Comparison of ENCODE assay signal across 26 cellular contexts in genomic region chr5:133849116-133849515, GRCh38.
A peak's percentile ranks its signal among the peaks of the same experiment; 100 is the strongest.
DNase-seq lines count a peak whose midpoint lies in the region; ATAC-seq, FAIRE-seq and TF ChIP-seq lines count a peak whose summit lies in the region.
"Had no signal": no experiment of that assay in that cellular context is flagged by ENCODE, and none has a peak within 500 bp of the region (broad histone marks: within the 10 kb centered on the region; RNA-seq: fewer than 3 reads in every experiment).

No MANE protein-coding gene starts in this region.

- no peak overlapping the region for H2AK5ac ChIP-seq in H9 (ENCODE audit: insufficient read length, low read length)

- H3K23me2 ChIP-seq in H9 (ENCODE audit: insufficient read length, low read depth, low read length, poor library complexity, severe bottlenecking) = no peaks in the 10 kb centered on the region

- H2AFZ ChIP-seq in H9 (ENCODE audit: low read length) = no peak overlapping the region
- H2AFZ ChIP-seq in HepG2 (ENCODE audit: low read length) = no peak overlapping the region
- H2AFZ ChIP-seq: GM23248 had no signal

- H4K5ac ChIP-seq in H9 (ENCODE audit: insufficient read length, low read depth, low read length) = no peak overlapping the region

- POLR2A ChIA-PET in HepG2 (lab: Yijun Ruan, JAX) = no interaction called here

- no peak overlapping the region for H4K91ac ChIP-seq in H9 (ENCODE audit: insufficient read length, low read depth, low read length)

- H3K79me2 ChIP-seq in H9 (ENCODE audit: insufficient read depth, low read length) (no peaks in the 10 kb centered on the region), HepG2 (ENCODE audit: insufficient read depth, low read length) (no peaks in the 10 kb centered on the region)

- no peaks in the 10 kb centered on the region for H4K20me1 ChIP-seq in H9 (ENCODE audit: control insufficient read depth, insufficient read depth, insufficient read length)
- H4K20me1 ChIP-seq in HepG2 (ENCODE audit: insufficient read depth, low read length) = no peaks in the 10 kb centered on the region

- peaks cover 0 to 5% of the 10 kb centered on the region in 2 experiments; a peak in 1 of 5 replicates for H3K9me3 Mint-ChIP-seq in H9
- H3K9me3 Mint-ChIP-seq: CD4-positive, alpha-beta memory T cell had no signal

- peak; percentile 53 for DNase-seq in activated effector memory CD4-positive, alpha-beta T cell treated with anti-CD3 and anti-CD28 coated beads, Interleukin-2, amount 50 U/mL, for 16 hours
- no peak for DNase-seq in activated effector memory CD4-positive, alpha-beta T cell treated with Interleukin-2 at 50 U/mL for 16 hours
- peak; percentile 14 for DNase-seq in H9
- peak; percentile 26 for DNase-seq in islet precursor cell
- peak; percentile 0 for DNase-seq in testis
- no peak for DNase-seq in HepG2 (ENCODE audit: low spot score)
- DNase-seq in NCI-H1417 treated with DMSO at 0.1 percent for 48 hours (lab: John Stamatoyannopoulos, UW) = no peak
- DNase-seq: Caco-2; CD4-positive, alpha-beta memory T cell; DMS 273 treated with DMSO at 0.1 percent for 48 hours; DMS79 treated with DMSO at 0.1 percent for 48 hours; GM23248; IMR-90; Karpas-422; MV-4-11; NCI-H1105 treated with DMSO at 0.1 percent for 48 hours; NCI-H1694; NCI-H2081; NCI-H2171; NCI-H524 treated with DMSO at 0.1 percent for 48 hours; NCI-H82 had no signal

- H3K14ac ChIP-seq in H9 (ENCODE audit: insufficient read depth, low read length) = no peak overlapping the region

- no peak overlapping the region for H2BK12ac ChIP-seq in H9 (ENCODE audit: insufficient read length, low read depth, low read length)

- no peak overlapping the region for H4K8ac ChIP-seq in H9 (replicated peaks; ENCODE audit: insufficient read length, low read depth, low read length)

- H3K56ac ChIP-seq in H9 (ENCODE audit: insufficient read length, low read depth, low read length) = no peak overlapping the region

- H2BK5ac ChIP-seq in H9 (ENCODE audit: insufficient read length, low read length) = no peak overlapping the region

- H3K27ac Mint-ChIP-seq in H9 = no peak overlapping the region
- H3K27ac Mint-ChIP-seq: CD4-positive, alpha-beta memory T cell had no signal

- TF ChIP-seq POLR2A in testis (IDR thresholded peaks at IDR 0.05) = no peak
- TF ChIP-seq POLR2A in HepG2 (IDR thresholded peaks at IDR 0.05; ENCODE audit: insufficient read depth in 1 of 2, low read depth in 2 of 2, low read length in 2 of 2) = no peak

- no peak overlapping the region for H3T11ph ChIP-seq in H9 (ENCODE audit: low read length)

- CTCF ChIA-PET in HepG2 (lab: Yijun Ruan, JAX; ENCODE audit: low intra/inter-chr PET ratio, low total read pairs) = no interaction called here

- BruUV-seq in HepG2 (replicated peaks; lab: Mats Ljungman, UMichigan) = no TSS peak

- no peaks in the 10 kb centered on the region for H3K36me3 ChIP-seq in testis (ENCODE audit: low read depth, missing control alignments)
- H3K36me3 ChIP-seq in HepG2 (replicated peaks in 1 of 2; ENCODE audit: control insufficient read depth in 1 of 2, insufficient read depth in 2 of 2, low read length in 2 of 2) = no peaks in the 10 kb centered on the region
- H3K36me3 ChIP-seq: HAP-1, SJSA1 had no signal

- no peak overlapping the region for H3K4me3 Mint-ChIP-seq in H9

- intact Hi-C loops in testis (cut with DNase I; ENCODE audit: low total_unique reads) = no loop called here
- intact Hi-C loops in HepG2 (cut with micrococcal nuclease; ENCODE audit: unreplicated experiment) = no loop called here

- H3K36me3 Mint-ChIP-seq in H9 (ENCODE audit: insufficient read depth in 1 of 3, low read depth in 3 of 3) = no peaks in the 10 kb centered on the region
- H3K36me3 Mint-ChIP-seq: CD4-positive, alpha-beta memory T cell had no signal

- no peak overlapping the region for H3K18ac ChIP-seq in H9 (ENCODE audit: insufficient read length, low read depth, low read length)

- no peak for TF ChIP-seq RAD21 in HepG2 (CRISPR knock-in tag; IDR thresholded peaks at IDR 0.05)

- FAIRE-seq in HepG2 (lab: Jason Lieb, UNC) = no peak
- FAIRE-seq: GM12878, HTR-8/SVneo had no signal

- H3K9ac ChIP-seq in H9 (ENCODE audit: extremely low read depth, insufficient read length, low read length) (no peak overlapping the region), HepG2 (ENCODE audit: insufficient read depth, low read depth, low read length) (no peak overlapping the region)
- H3K9ac ChIP-seq: GM23248 had no signal

- H3K27ac ChIP-seq in H9 (ENCODE audit: insufficient read length, low read depth, low read length) (no peak overlapping the region), testis (no peak overlapping the region), HepG2 (ENCODE audit: extremely low read length, insufficient read depth, low read length) (no peak overlapping the region)
- H3K27ac ChIP-seq: GM23248, SJSA1 had no signal

- H2BK15ac ChIP-seq in H9 (ENCODE audit: low read depth, low read length) = no peak overlapping the region

- ATAC-seq in HepG2 = no peak
- ATAC-seq: GM12878, Panc1 had no signal

- no peak overlapping the region for H3K23ac ChIP-seq in H9 (ENCODE audit: insufficient read length, low read depth, low read length)

- H2BK20ac ChIP-seq in H9 (ENCODE audit: low read depth, low read length, poor library complexity, severe bottlenecking) = no peak overlapping the region

- H3K4ac ChIP-seq in H9 (ENCODE audit: low read depth, low read length) = no peak overlapping the region

- no peaks in the 10 kb centered on the region for H3K27me3 ChIP-seq in H9 (ENCODE audit: insufficient read depth, low read length)
- no peaks in the 10 kb centered on the region for H3K27me3 ChIP-seq in testis
- H3K27me3 ChIP-seq in HepG2 (ENCODE audit: control insufficient read depth in 1 of 2, insufficient read depth in 2 of 2, low read length in 2 of 2) = 0 out of 5 replicates have a peak, but pooled peaks cover 0 to 4% of the 10 kb centered on the region in 2 experiments

- peaks cover 6% of the 10 kb centered on the region for H3K27me3 Mint-ChIP-seq in H9 (ENCODE audit: low read depth)

- in situ Hi-C loops in HepG2 (cut with HindIII; ENCODE audit: extremely low pct_ligation_motif_present, low pct_unique_long_range_greater_than_20kb) = no loop called here

- H3K79me1 ChIP-seq in H9 (ENCODE audit: insufficient read depth, low read depth, low read length, poor library complexity, severe bottlenecking) = no peaks in the 10 kb centered on the region

- TF ChIP-seq CTCF in H9 (conservative IDR thresholded peaks at IDR 0.05) (no peak), testis (IDR thresholded peaks at IDR 0.05) (no peak), HepG2 (CRISPR knock-in tag; IDR thresholded peaks at IDR 0.05) (no peak)

- no CpG with 5 or more reads among the region's 8 CpGs for WGBS in H9 (ENCODE audit: extremely low coverage, insufficient read length, low lambda C conversion rate)
- WGBS in testis, 2 donors = 72 to 76% methylated on average over 2 to 8 of the region's 8 CpGs
- WGBS in HepG2 (ENCODE audit: low lambda C conversion rate) = 49% methylated on average over 5 of the region's 8 CpGs

- no peak overlapping the region for H2BK120ac ChIP-seq in H9 (ENCODE audit: low read depth, low read length, poor library complexity, severe bottlenecking)

- H3K4me1 ChIP-seq in H9 (ENCODE audit: insufficient read depth, low read length) (no peaks in the 10 kb centered on the region; the same call in 1 of the 2 replicates), testis (no peaks in the 10 kb centered on the region), HepG2 (ENCODE audit: insufficient read depth, low read length) (no peaks in the 10 kb centered on the region)
- H3K4me1 ChIP-seq: Caco-2, HAP-1, SJSA1 had no signal

- H3K9me3 ChIP-seq in H9 (ENCODE audit: control insufficient read depth, low read depth, low read length) = no peaks in the 10 kb centered on the region
- no peaks in the 10 kb centered on the region for H3K9me3 ChIP-seq in testis
- no peaks in the 10 kb centered on the region for H3K9me3 ChIP-seq in HepG2 (ENCODE audit: low read length)
- H3K9me3 ChIP-seq: Caco-2, HAP-1, SJSA1 had no signal

- peaks cover 11 to 15% of the 10 kb centered on the region in 2 experiments for H3K4me1 Mint-ChIP-seq in H9

- TF ChIP-seq EP300 in HepG2 (IDR thresholded peaks at IDR 0.05; ENCODE audit: low read depth in 2 of 2, low read length in 2 of 2) (no peak), HepG2 (CRISPR knock-in tag; IDR thresholded peaks at IDR 0.05; ENCODE audit: borderline replicate concordance) (no peak)

- H3K4me3 ChIP-seq in testis (no peak overlapping the region), HepG2 (replicated peaks in 1 of 3; ENCODE audit: insufficient read depth in 1 of 3, low read depth in 2 of 3, low read length in 3 of 3) (no peak overlapping the region)
- H3K4me3 ChIP-seq: GM12878, GM23248, HAP-1, SJSA1 had no signal

- H3K4me2 ChIP-seq in H9 (ENCODE audit: insufficient read depth, insufficient read length, low read length) (no peak overlapping the region), HepG2 (ENCODE audit: low read depth, low read length) (no peak overlapping the region)

TF ChIP-seq in HepG2, 621 proteins besides CTCF, POLR2A, EP300 and RAD21:
- TF ChIP-seq ZNF775 (CRISPR knock-in tag; IDR thresholded peaks at IDR 0.05; ENCODE audit: borderline replicate concordance) = no peak
- TF ChIP-seq MXD4 (CRISPR knock-in tag; IDR thresholded peaks at IDR 0.05) = no peak
- no peak for TF ChIP-seq MBD4 (IDR thresholded peaks at IDR 0.05; ENCODE audit: borderline replicate concordance, low read length)
- no peak for TF ChIP-seq HMGA1 (CRISPR knock-in tag; conservative IDR thresholded peaks at IDR 0.05)
- TF ChIP-seq REPIN1 (CRISPR knock-in tag; IDR thresholded peaks at IDR 0.05; ENCODE audit: borderline replicate concordance, low read depth) = no peak
- TF ChIP-seq ZNF713 (CRISPR knock-in tag; IDR thresholded peaks at IDR 0.05) = no peak
- TF ChIP-seq ZNF740 (CRISPR knock-in tag; IDR thresholded peaks at IDR 0.05) = no peak
- no peak for TF ChIP-seq ZNF101 (CRISPR knock-in tag; IDR thresholded peaks at IDR 0.05; ENCODE audit: borderline replicate concordance, low read depth)
- no peak for TF ChIP-seq TRAFD1 (CRISPR knock-in tag; IDR thresholded peaks at IDR 0.05; ENCODE audit: borderline replicate concordance)

Comparison
In these comparisons a context has a peak if more than half of its experiments do, and no peak if none do; other contexts are left out.
1. DNase-seq: peak in activated effector memory CD4-positive, alpha-beta T cell treated with anti-CD3 and anti-CD28 coated beads, Interleukin-2, amount 50 U/mL, for 16 hours (single experiment), H9 (single experiment), islet precursor cell (single experiment) and testis (single experiment); none in activated effector memory CD4-positive, alpha-beta T cell treated with Interleukin-2 at 50 U/mL for 16 hours (single experiment), HepG2 (single experiment) and NCI-H1417 treated with DMSO at 0.1 percent for 48 hours (single experiment).